ENCODE assay signal across 1 cellular context in the genomic region with DNA sequence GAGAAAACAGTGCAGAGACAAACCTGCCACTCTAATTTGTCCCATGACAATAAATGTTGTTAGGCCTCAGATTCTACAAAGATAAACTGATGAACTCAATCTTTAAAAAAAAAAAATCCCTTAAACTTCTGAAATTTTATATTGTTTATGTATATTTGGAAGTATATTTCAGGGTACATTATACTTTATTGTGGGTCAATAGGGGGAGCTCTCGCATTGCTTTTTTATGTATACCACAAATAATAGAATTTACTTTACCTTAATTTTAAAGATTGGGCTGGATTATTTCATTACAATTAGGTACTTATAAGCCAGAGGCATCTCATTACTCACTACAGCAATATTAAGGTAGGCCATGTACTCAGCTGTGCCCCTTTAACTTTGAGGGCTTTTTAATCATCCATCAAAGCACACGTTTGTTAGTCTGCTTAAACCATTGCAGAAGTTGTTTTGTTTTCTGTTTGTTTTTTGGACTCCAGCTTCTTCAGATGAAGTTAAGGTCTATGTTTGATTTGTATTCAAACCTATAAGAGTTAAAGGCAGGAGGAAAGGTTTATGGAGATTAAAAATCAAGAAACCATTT.
TF ChIP-seq lines count a peak whose summit lies in the region.

No MANE protein-coding gene starts in this region.

TF ChIP-seq in K562, 482 proteins besides CTCF, POLR2A, EP300 and RAD21:
- TF ChIP-seq, protein P1, sequence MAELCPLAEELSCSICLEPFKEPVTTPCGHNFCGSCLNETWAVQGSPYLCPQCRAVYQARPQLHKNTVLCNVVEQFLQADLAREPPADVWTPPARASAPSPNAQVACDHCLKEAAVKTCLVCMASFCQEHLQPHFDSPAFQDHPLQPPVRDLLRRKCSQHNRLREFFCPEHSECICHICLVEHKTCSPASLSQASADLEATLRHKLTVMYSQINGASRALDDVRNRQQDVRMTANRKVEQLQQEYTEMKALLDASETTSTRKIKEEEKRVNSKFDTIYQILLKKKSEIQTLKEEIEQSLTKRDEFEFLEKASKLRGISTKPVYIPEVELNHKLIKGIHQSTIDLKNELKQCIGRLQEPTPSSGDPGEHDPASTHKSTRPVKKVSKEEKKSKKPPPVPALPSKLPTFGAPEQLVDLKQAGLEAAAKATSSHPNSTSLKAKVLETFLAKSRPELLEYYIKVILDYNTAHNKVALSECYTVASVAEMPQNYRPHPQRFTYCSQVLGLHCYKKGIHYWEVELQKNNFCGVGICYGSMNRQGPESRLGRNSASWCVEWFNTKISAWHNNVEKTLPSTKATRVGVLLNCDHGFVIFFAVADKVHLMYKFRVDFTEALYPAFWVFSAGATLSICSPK (IDR thresholded peaks at IDR 0.05; ENCODE audit: borderline replicate concordance), result no peak
- TF ChIP-seq SMARCB1 (IDR thresholded peaks at IDR 0.05; ENCODE audit: insufficient read length, low read depth) (no peak), NFATC3 (IDR thresholded peaks at IDR 0.05) (no peak), BMI1 (IDR thresholded peaks at IDR 0.05; ENCODE audit: low read length) (no peak), FOXJ2 (tag; IDR thresholded peaks at IDR 0.05) (no peak)
- TF ChIP-seq, protein P2, sequence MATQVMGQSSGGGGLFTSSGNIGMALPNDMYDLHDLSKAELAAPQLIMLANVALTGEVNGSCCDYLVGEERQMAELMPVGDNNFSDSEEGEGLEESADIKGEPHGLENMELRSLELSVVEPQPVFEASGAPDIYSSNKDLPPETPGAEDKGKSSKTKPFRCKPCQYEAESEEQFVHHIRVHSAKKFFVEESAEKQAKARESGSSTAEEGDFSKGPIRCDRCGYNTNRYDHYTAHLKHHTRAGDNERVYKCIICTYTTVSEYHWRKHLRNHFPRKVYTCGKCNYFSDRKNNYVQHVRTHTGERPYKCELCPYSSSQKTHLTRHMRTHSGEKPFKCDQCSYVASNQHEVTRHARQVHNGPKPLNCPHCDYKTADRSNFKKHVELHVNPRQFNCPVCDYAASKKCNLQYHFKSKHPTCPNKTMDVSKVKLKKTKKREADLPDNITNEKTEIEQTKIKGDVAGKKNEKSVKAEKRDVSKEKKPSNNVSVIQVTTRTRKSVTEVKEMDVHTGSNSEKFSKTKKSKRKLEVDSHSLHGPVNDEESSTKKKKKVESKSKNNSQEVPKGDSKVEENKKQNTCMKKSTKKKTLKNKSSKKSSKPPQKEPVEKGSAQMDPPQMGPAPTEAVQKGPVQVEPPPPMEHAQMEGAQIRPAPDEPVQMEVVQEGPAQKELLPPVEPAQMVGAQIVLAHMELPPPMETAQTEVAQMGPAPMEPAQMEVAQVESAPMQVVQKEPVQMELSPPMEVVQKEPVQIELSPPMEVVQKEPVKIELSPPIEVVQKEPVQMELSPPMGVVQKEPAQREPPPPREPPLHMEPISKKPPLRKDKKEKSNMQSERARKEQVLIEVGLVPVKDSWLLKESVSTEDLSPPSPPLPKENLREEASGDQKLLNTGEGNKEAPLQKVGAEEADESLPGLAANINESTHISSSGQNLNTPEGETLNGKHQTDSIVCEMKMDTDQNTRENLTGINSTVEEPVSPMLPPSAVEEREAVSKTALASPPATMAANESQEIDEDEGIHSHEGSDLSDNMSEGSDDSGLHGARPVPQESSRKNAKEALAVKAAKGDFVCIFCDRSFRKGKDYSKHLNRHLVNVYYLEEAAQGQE (CRISPR knock-in tag; IDR thresholded peaks at IDR 0.05; ENCODE audit: low read depth), result no peak
